ENCODE assay signal across 10 cellular contexts in genomic region chr12:39692258-39692853, GRCh38.
A peak's percentile ranks its signal among the peaks of the same experiment; 100 is the strongest.
DNase-seq lines count a peak whose midpoint lies in the region; ATAC-seq and TF ChIP-seq lines count a peak whose summit lies in the region.
"Had no signal": no experiment of that assay in that cellular context is flagged by ENCODE, and none has a peak within 500 bp of the region (broad histone marks: within the 10 kb centered on the region; RNA-seq: fewer than 3 reads in every experiment).

No MANE protein-coding gene starts in this region.

- H4K20me1 ChIP-seq in Karpas-422 (ENCODE audit: insufficient read depth, low read depth, low read length) = no peaks in the 10 kb centered on the region

- H3K4me3 ChIP-seq in Karpas-422 (ENCODE audit: low read length) = no peak overlapping the region
- no peak overlapping the region for H3K4me3 ChIP-seq in tibial artery
- H3K4me3 ChIP-seq: HAP-1 had no signal

- H3K4me1 Mint-ChIP-seq in chondrocyte (ENCODE audit: low read depth) = no peaks in the 10 kb centered on the region

- H3K27ac ChIP-seq in Karpas-422 (ENCODE audit: low read length) (no peak overlapping the region), tibial artery (no peak overlapping the region)

- peaks cover 4% of the 10 kb centered on the region for H3K9me3 Mint-ChIP-seq in chondrocyte (ENCODE audit: low read depth)

- H3K27me3 ChIP-seq in Karpas-422 (ENCODE audit: low read length) (no peaks in the 10 kb centered on the region), tibial artery (no peaks in the 10 kb centered on the region)

- no peak overlapping the region for H3K27ac Mint-ChIP-seq in chondrocyte (ENCODE audit: unreplicated experiment)

- H3K9ac ChIP-seq in Karpas-422 (ENCODE audit: low read length) = no peak overlapping the region

- intact Hi-C loops in tibial artery (cut with DNase I; ENCODE audit: low total_unique reads) = no loop called here

- TF ChIP-seq CTCF in chondrocyte (IDR thresholded peaks at IDR 0.05) (peak; percentile 86), tibial artery (IDR thresholded peaks at IDR 0.05) (peak in 1 of 2 experiments; percentile 19)

- H3K9me3 ChIP-seq in Karpas-422 (ENCODE audit: low read length) (peaks cover 4% of the 10 kb centered on the region; the same call in 1 of the 2 replicates), tibial artery (no peaks in the 10 kb centered on the region)

- no peaks in the 10 kb centered on the region for H3K36me3 Mint-ChIP-seq in chondrocyte (ENCODE audit: low read depth)

- no peak overlapping the region for H3K4me2 ChIP-seq in Karpas-422 (ENCODE audit: low read depth, low read length, poor library complexity, severe bottlenecking)

- H3K4me1 ChIP-seq in Karpas-422 (ENCODE audit: low read length) (no peaks in the 10 kb centered on the region), tibial artery (no peaks in the 10 kb centered on the region)
- H3K4me1 ChIP-seq: HAP-1 had no signal

- ATAC-seq in HG03135 (IDR thresholded peaks at IDR 0.05; ENCODE audit: unreplicated experiment) (no peak), HG03432 (IDR thresholded peaks at IDR 0.05; ENCODE audit: unreplicated experiment) (no peak)

- H3K27me3 Mint-ChIP-seq in chondrocyte (ENCODE audit: low read depth) = no peaks in the 10 kb centered on the region

- no peak overlapping the region for H3K4me3 Mint-ChIP-seq in chondrocyte (ENCODE audit: unreplicated experiment)

- no peak overlapping the region for H2AFZ ChIP-seq in Karpas-422 (ENCODE audit: low read length)

- no peaks in the 10 kb centered on the region for H3K79me2 ChIP-seq in Karpas-422 (ENCODE audit: low read length)

- no peaks in the 10 kb centered on the region for H3K9me2 ChIP-seq in Karpas-422 (replicated peaks; ENCODE audit: insufficient read depth, low read length)

- DNase-seq in NCI-H2081 treated with DMSO at 0.1 percent for 48 hours (lab: John Stamatoyannopoulos, UW) = peak; percentile 4
- no peak for DNase-seq in NCI-H2081 (lab: John Stamatoyannopoulos, UW)
- DNase-seq in Karpas-422 = peak; percentile 44
- no peak for DNase-seq in chondrocyte (ENCODE audit: low spot score)
- peak; percentile 53 for DNase-seq in renal cortical epithelial cell (ENCODE audit: low read depth)
- DNase-seq in tibial artery = no peak
- DNase-seq: activated T-cell treated with anti-CD3 and anti-CD28 coated beads for 4 hours had no signal

- H3K36me3 ChIP-seq in Karpas-422 (ENCODE audit: insufficient read depth, low read length) (no peaks in the 10 kb centered on the region), tibial artery (no peaks in the 10 kb centered on the region)
- H3K36me3 ChIP-seq: HAP-1 had no signal

Comparison
In these comparisons a context has a peak if more than half of its experiments do, and no peak if none do; other contexts are left out.
1. DNase-seq: peak in NCI-H2081 treated with DMSO at 0.1 percent for 48 hours (single experiment), Karpas-422 (single experiment) and renal cortical epithelial cell (single experiment); none in NCI-H2081 (0 of 2), chondrocyte (single experiment) and tibial artery (0 of 2).